33 cellular contexts compared by ENCODE assay signal in genomic region chrX:44482575-44482974, GRCh38.
"Had no signal": no experiment of that assay in that cellular context is flagged by ENCODE, and none has a peak within 500 bp of the region (broad histone marks: within the 10 kb centered on the region; RNA-seq: fewer than 3 reads in every experiment).

No MANE protein-coding gene starts in this region.

- DNase-seq: activated effector memory CD4-positive, alpha-beta T cell treated with anti-CD3 and anti-CD28 coated beads, Interleukin-2, amount 50 U/mL, for 16 hours; activated effector memory CD4-positive, alpha-beta T cell treated with Interleukin-2 at 50 U/mL for 16 hours; activated gamma-delta T cell; activated gamma-delta T cell treated with Interleukin-2 at 50 U/mL for 16 hours; activated naive CD4-positive, alpha-beta T cell; activated naive CD4-positive, alpha-beta T cell treated with anti-CD3 and anti-CD28 coated beads for 36 hours; activated naive CD4-positive, alpha-beta T cell treated with anti-CD3 and anti-CD28 coated beads, Interleukin-2, amount 10 ng/mL, durations not matched to agents 7 days and 5 days; activated naive CD4-positive, alpha-beta T cell treated with anti-CD3 and anti-CD28 coated beads, Interleukin-2, amount 50 U/mL, for 16 hours; activated naive CD4-positive, alpha-beta T cell treated with Interleukin-2 at 50 U/mL for 16 hours; activated naive CD8-positive, alpha-beta T cell treated with anti-CD3 and anti-CD28 coated beads for 36 hours; activated naive CD8-positive, alpha-beta T cell treated with anti-CD3 and anti-CD28 coated beads, Interleukin-2, amount 10 ng/mL, durations not matched to agents 7 days and 5 days; activated naive CD8-positive, alpha-beta T cell treated with anti-CD3 and anti-CD28 coated beads, Interleukin-2, amount 50 U/mL, for 24 hours; activated T-cell treated with anti-CD3 and anti-CD28 coated beads, Interleukin-2, amount 50 U/mL, for 24 hours; activated T-cell treated with anti-CD3 and anti-CD28 coated beads, Interleukin-2, amount 50 U/mL, for 4 hours; activated T-cell treated with anti-CD3 and anti-CD28 coated beads, Interleukin-2, amount 50 U/mL, for 48 hours; activated T-cell treated with anti-CD3 and anti-CD28 coated beads, Interleukin-2, amount 50 U/mL, for 72 hours; adrenal gland; amniotic stem cell; amygdala; anterior cingulate cortex; aorta; body of pancreas; brain microvascular endothelial cell; caudate nucleus; central memory CD4-positive, alpha-beta T cell; cerebellar nuclear complex had no signal

- H3K4me3 ChIP-seq: adrenal gland, ascending aorta, body of pancreas, breast epithelium, cardiac muscle cell had no signal

- H3K27me3 ChIP-seq: ascending aorta, body of pancreas, brain microvascular endothelial cell, cardiac muscle cell had no signal

- H3K27ac ChIP-seq: adrenal gland, ascending aorta, body of pancreas, brain microvascular endothelial cell, breast epithelium, cardiac muscle cell had no signal

- ATAC-seq: activated naive CD4-positive, alpha-beta T cell treated with anti-CD3 and anti-CD28 coated beads, Interleukin-2, amount 50 U/mL, for 72 hours; activated naive CD8-positive, alpha-beta T cell treated with anti-CD3 and anti-CD28 coated beads, Interleukin-2, amount 50 U/mL, for 24 hours; activated T-cell treated with anti-CD3 and anti-CD28 coated beads, Interleukin-2, amount 50 U/mL, for 4 hours; activated T-cell treated with anti-CD3 and anti-CD28 coated beads, Interleukin-2, amount 50 U/mL, for 72 hours; activated T-helper 17 cell treated with anti-CD3 and anti-CD28 coated beads, Interleukin-2, amount 50 U/mL, for 72 hours; body of pancreas had no signal

- H3K36me3 ChIP-seq: adrenal gland, ascending aorta, brain microvascular endothelial cell, breast epithelium, cardiac muscle cell had no signal

- FAIRE-seq: astrocyte, bronchial epithelial cell had no signal

- H3K4me1 ChIP-seq: adrenal gland, ascending aorta, body of pancreas, breast epithelium had no signal

- H3K9me3 ChIP-seq: adrenal gland, ascending aorta, body of pancreas, breast epithelium had no signal
